ENCODE assay signal across 18 cellular contexts in the genomic region with DNA sequence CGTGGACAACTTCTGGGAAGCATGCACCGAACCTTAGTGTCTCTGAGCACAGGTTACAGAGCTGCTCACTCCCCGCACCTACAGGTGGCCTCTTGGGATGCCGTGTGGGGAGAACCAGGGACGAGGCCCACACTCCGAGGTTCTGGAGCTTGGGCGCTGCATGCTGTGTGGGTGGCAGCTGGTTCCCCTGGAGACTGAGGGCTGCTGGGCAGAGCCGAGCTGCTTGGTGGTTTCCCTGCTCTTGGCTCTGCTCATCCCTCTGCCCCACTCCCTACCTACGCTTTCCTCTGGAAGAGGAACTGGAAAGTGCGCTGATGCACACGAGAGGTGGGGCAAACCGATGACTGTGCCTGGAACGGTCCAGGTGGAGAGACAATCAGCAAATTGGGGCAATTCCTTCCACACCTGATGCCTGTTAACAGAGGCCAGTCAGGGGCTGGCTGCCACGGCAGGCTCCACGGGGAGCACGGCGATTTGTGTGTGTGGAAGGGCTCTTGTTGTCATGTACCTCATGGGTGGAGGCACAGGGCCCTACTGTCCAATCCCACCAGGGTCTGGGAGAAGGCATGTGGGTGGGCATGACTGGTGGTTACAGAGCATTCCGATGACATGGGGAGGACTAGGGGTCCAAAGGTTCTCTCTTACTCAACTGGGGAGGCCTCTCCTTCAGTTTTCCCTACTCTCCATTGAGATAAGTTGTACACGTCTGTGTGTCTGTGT.
"Had no signal": no experiment of that assay in that cellular context is flagged by ENCODE, and none has a peak within 500 bp of the region (broad histone marks: within the 10 kb centered on the region; RNA-seq: fewer than 3 reads in every experiment).

No MANE protein-coding gene starts in this region.

- ATAC-seq: activated T-helper 17 cell treated with anti-CD3 and anti-CD28 coated beads, Interleukin-2, amount 50 U/mL, for 72 hours; gastroesophageal sphincter; stimulated activated memory B cell treated with anti-CD40 and anti-IgM and Interleukin-4, amounts not matched to agents 10 μg/mL and 1 μg/mL and 100 μg/mL, for 72 hours; T-cell had no signal

- H3K27me3 ChIP-seq: ascending aorta, breast epithelium, uterus had no signal

- H3K9me3 Mint-ChIP-seq: activated naive CD4-positive, alpha-beta T cell treated with anti-CD3 and anti-CD28 coated beads, Interleukin-2, amount 10 ng/mL, durations not matched to agents 7 days and 5 days; activated T-helper 17 cell treated with anti-CD3 and anti-CD28 coated beads, Interleukin-2, amount 50 U/mL, for 72 hours; neural crest cell; stimulated activated memory B cell treated with anti-CD40 and anti-IgM and Interleukin-4, amounts not matched to agents 10 μg/mL and 1 μg/mL and 100 μg/mL, for 72 hours; T-cell had no signal

- H3K27ac ChIP-seq: ascending aorta, breast epithelium, gastroesophageal sphincter, left ventricle myocardium inferior, parathyroid adenoma, tibial artery, uterus had no signal

- DNase-seq: activated naive CD4-positive, alpha-beta T cell treated with anti-CD3 and anti-CD28 coated beads, Interleukin-2, amount 10 ng/mL, durations not matched to agents 7 days and 5 days; activated T-cell treated with anti-CD3 and anti-CD28 coated beads for 4 hours; erythroblast; islet precursor cell; left ventricle myocardium inferior; mesendoderm; retina; T-cell; T-helper 9 cell; tibial artery; uterus had no signal

- H3K36me3 Mint-ChIP-seq: activated naive CD4-positive, alpha-beta T cell treated with anti-CD3 and anti-CD28 coated beads, Interleukin-2, amount 10 ng/mL, durations not matched to agents 7 days and 5 days; stimulated activated memory B cell treated with anti-CD40 and anti-IgM and Interleukin-4, amounts not matched to agents 10 μg/mL and 1 μg/mL and 100 μg/mL, for 72 hours had no signal

- H3K27me3 Mint-ChIP-seq: stimulated activated memory B cell treated with anti-CD40 and anti-IgM and Interleukin-4, amounts not matched to agents 10 μg/mL and 1 μg/mL and 100 μg/mL, for 72 hours had no signal

- H3K4me1 Mint-ChIP-seq: activated T-helper 17 cell treated with anti-CD3 and anti-CD28 coated beads, Interleukin-2, amount 50 U/mL, for 72 hours had no signal

- H3K4me3 Mint-ChIP-seq: activated naive CD4-positive, alpha-beta T cell treated with anti-CD3 and anti-CD28 coated beads, Interleukin-2, amount 10 ng/mL, durations not matched to agents 7 days and 5 days; activated T-helper 17 cell treated with anti-CD3 and anti-CD28 coated beads, Interleukin-2, amount 50 U/mL, for 72 hours; neural crest cell; stimulated activated memory B cell treated with anti-CD40 and anti-IgM and Interleukin-4, amounts not matched to agents 10 μg/mL and 1 μg/mL and 100 μg/mL, for 72 hours; T-cell had no signal

- H3K9me3 ChIP-seq: ascending aorta, breast epithelium, gastroesophageal sphincter, left ventricle myocardium inferior, tibial artery, uterus had no signal

- H3K36me3 ChIP-seq: ascending aorta, breast epithelium, left ventricle myocardium inferior, tibial artery, uterus had no signal

- H3K4me1 ChIP-seq: ascending aorta, breast epithelium, gastroesophageal sphincter, left ventricle myocardium inferior, parathyroid adenoma, tibial artery, uterus had no signal

- H3K27ac Mint-ChIP-seq: activated naive CD4-positive, alpha-beta T cell treated with anti-CD3 and anti-CD28 coated beads, Interleukin-2, amount 10 ng/mL, durations not matched to agents 7 days and 5 days; activated T-helper 17 cell treated with anti-CD3 and anti-CD28 coated beads, Interleukin-2, amount 50 U/mL, for 72 hours; stimulated activated memory B cell treated with anti-CD40 and anti-IgM and Interleukin-4, amounts not matched to agents 10 μg/mL and 1 μg/mL and 100 μg/mL, for 72 hours; T-cell had no signal

- H3K4me3 ChIP-seq: ascending aorta, breast epithelium, gastroesophageal sphincter, left ventricle myocardium inferior, tibial artery, uterus had no signal
